Comparison of ENCODE assay signal across 9 cellular contexts in the genomic region with DNA sequence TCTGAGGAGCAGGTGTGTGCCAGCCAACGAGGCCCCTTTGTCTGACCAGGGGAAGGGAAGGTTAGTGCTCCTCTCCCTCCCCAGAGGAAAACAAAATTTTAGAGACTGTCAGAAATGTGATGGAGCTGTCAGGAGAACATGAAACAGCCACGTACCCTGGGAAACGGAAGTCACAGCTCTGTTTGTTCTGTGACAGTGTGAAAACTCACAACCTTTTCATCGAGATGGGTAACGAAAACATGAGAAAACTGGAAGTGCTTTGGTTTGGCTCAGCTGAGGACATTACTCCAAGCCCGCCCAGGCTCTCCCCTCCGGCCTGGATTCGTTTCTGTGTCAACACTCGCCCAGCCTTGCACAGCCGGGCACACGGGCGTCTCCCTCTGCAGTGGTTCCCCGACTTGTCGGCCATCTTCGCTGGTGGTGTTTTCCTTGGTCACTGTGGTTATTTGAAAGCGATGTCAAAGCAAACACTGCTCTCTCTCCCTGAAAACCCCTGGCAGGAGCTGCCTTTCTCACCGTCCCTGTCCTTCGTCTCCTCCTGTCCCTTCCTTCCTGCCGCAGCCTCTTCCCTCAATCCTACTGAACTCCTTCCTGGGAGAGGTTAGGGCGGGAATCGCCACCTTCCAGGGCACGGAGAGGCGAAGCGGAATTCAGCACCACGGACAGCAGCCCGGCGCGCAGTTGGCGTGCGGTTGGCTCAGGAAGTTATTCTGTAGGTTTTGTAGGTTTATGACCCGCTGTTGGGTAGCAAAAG. TPM values are rescaled to one million over a fixed set of nuclear protein-coding genes. Genes with fewer than 3 reads are reported as not detected.
DNase-seq lines count a peak whose midpoint lies in the region; ATAC-seq and TF ChIP-seq lines count a peak whose summit lies in the region.
"Had no signal": no experiment of that assay in that cellular context is flagged by ENCODE, and none has a peak within 500 bp of the region (broad histone marks: within the 10 kb centered on the region; RNA-seq: fewer than 3 reads in every experiment).

No MANE protein-coding gene starts in this region.

- H2AFZ ChIP-seq in MM.1S (ENCODE audit: low read length): no peak overlapping the region

- H3K27me3 ChIP-seq in body of pancreas (peaks cover 0 to 4% of the 10 kb centered on the region in 2 donors), MM.1S (replicated peaks; ENCODE audit: insufficient read depth, low read length) (peaks cover 17% of the 10 kb centered on the region)

- H3K27ac ChIP-seq in body of pancreas: no peak overlapping the region
- H3K27ac ChIP-seq in MM.1S (ENCODE audit: low read length): no peak overlapping the region

- ATAC-seq in body of pancreas: peak; percentile 27
- ATAC-seq in HG03135 (IDR thresholded peaks at IDR 0.05; ENCODE audit: unreplicated experiment): no peak

- TF ChIP-seq CTCF in body of pancreas (IDR thresholded peaks at IDR 0.05) (no peak), MM.1S (IDR thresholded peaks at IDR 0.05; ENCODE audit: low read length) (no peak)

- H3K36me3 ChIP-seq in body of pancreas (replicated peaks in 1 of 2; ENCODE audit: insufficient read depth in 1 of 2, low read depth in 2 of 2): no peaks in the 10 kb centered on the region
- H3K36me3 ChIP-seq in MM.1S (replicated peaks; ENCODE audit: insufficient read depth, low read length): no peaks in the 10 kb centered on the region

- no peaks in the 10 kb centered on the region for H3K79me2 ChIP-seq in MM.1S (ENCODE audit: low read length)

- intact Hi-C loops in body of pancreas (cut with DNase I): no loop called here

- 17 to 18% methylated on average over 24 to 31 of the region's 31 CpGs for WGBS in body of pancreas, 2 donors

- H3K4me1 ChIP-seq in body of pancreas (no peaks in the 10 kb centered on the region), MM.1S (ENCODE audit: low read length) (0 out of 2 replicates have a peak, but pooled peaks cover 5% of the 10 kb centered on the region)

- H3K9ac ChIP-seq in MM.1S (ENCODE audit: low read length): no peak overlapping the region

- DNase-seq in DMS53 (lab: John Stamatoyannopoulos, UW) (peak; percentile 66), T-helper 9 cell (peak; percentile 70), body of pancreas (peak; percentile 52 to 62 (median 58)), retina (peak; percentile 76), MM.1S (no peak), GM19240 (ENCODE audit: insufficient read length, low spot score) (no peak), COR-L47 (lab: John Stamatoyannopoulos, UW) (no peak)

- H3K9me3 ChIP-seq in body of pancreas (no peaks in the 10 kb centered on the region), MM.1S (replicated peaks; ENCODE audit: insufficient read depth, low read length) (no peaks in the 10 kb centered on the region)

- no peaks in the 10 kb centered on the region for H4K20me1 ChIP-seq in MM.1S (ENCODE audit: insufficient read depth, low read length)

- H3F3A ChIP-seq in MM.1S (ENCODE audit: insufficient read depth, low read length): 0 out of 2 replicates have a peak, but pooled peaks cover 4% of the 10 kb centered on the region

- no peaks in the 10 kb centered on the region for H3K9me2 ChIP-seq in MM.1S (replicated peaks; ENCODE audit: insufficient read depth, low read length)

- TF ChIP-seq POLR2A in body of pancreas (IDR thresholded peaks at IDR 0.05): no peak

- H3K4me2 ChIP-seq in MM.1S (ENCODE audit: low read depth, low read length): no peak overlapping the region

- no peak overlapping the region for H3K4me3 ChIP-seq in body of pancreas
- H3K4me3 ChIP-seq in MM.1S (ENCODE audit: low read length): no peak overlapping the region

RNA-seq across cellular contexts. Expression of gene RPS19BP1, which starts 12.9 kb away (rescaled TPM):
- 100 to 1,000 TPM in 1 of 2 donors, 10 to 100 TPM in 1; 87.2 to 141 TPM for total RNA-seq in body of pancreas

RNA-seq across cellular contexts. Expression of gene CACNA1I, which starts 25.1 kb away (rescaled TPM):
- under 1 TPM; 0.33 to 0.52 TPM for total RNA-seq in body of pancreas
- total RNA-seq: kidney epithelial cell had no signal

RNA-seq across cellular contexts. Expression of gene ATF4, which starts 25.1 kb away (rescaled TPM):
- 100 to 1,000 TPM; 262 to 356 TPM for total RNA-seq in body of pancreas

RNA-seq across cellular contexts. Expression of gene MIEF1, which starts 43.4 kb away (rescaled TPM):
- total RNA-seq in body of pancreas: 10 to 100 TPM in 1 of 2 donors, 1 to 10 TPM in 1; 9.1 to 14.8 TPM

Comparison
In these comparisons a context has a peak if more than half of its experiments do, and no peak if none do; other contexts are left out.
1. DNase-seq: peak in DMS53 (single experiment), T-helper 9 cell (single experiment), body of pancreas (4 of 4) and retina (single experiment); none in MM.1S (single experiment), GM19240 (single experiment) and COR-L47 (single experiment).